Comparison of ENCODE assay signal across 1 cellular context in genomic region chr3:119205685-119206084, GRCh38.
TF ChIP-seq lines count a peak whose summit lies in the region.

No MANE protein-coding gene starts in this region.

TF ChIP-seq in H1, 55 proteins besides CTCF, POLR2A, EP300 and RAD21:
- TF ChIP-seq CBX5 (IDR thresholded peaks at IDR 0.05; ENCODE audit: low read depth, low read length) (no peak), POLR2AphosphoS5 (IDR thresholded peaks at IDR 0.05; ENCODE audit: low read depth, low read length) (peak; percentile 30; the same call in 1 of the 2 replicates)
